ENCODE assay signal across 18 cellular contexts in the genomic region with DNA sequence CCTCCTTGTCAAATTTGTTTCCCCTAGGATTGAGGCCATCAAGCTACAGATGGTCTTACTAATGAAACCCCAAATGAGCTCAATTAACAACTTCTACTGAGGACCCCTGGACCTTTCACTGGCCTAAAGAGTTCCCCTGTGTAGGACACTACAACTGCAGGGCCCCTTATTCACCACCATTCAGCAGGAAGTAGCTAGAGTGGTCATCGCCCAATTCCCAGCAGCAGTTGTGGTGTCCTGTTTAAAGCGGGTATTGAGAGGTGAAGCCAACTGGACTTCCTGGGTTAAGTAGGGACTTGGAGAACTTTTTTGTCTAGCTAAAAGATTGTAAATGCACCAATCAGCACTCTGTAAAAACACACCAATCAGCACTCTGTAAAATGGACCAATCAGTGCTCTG.
"Had no signal": no experiment of that assay in that cellular context is flagged by ENCODE, and none has a peak within 500 bp of the region (broad histone marks: within the 10 kb centered on the region; RNA-seq: fewer than 3 reads in every experiment).

No MANE protein-coding gene starts in this region.

- H3K36me3 Mint-ChIP-seq: activated CD4-positive, alpha-beta memory T cell treated with anti-CD3 and anti-CD28 coated beads for 36 hours; memory B cell; stimulated activated naive B cell treated with anti-CD40 and anti-IgM and Interleukin-4, amounts not matched to agents 10 μg/mL and 1 μg/mL and 100 μg/mL, for 72 hours had no signal

- H3K27me3 Mint-ChIP-seq: memory B cell; naive B cell; stimulated activated naive B cell treated with anti-CD40 and anti-IgM and Interleukin-4, amounts not matched to agents 10 μg/mL and 1 μg/mL and 100 μg/mL, for 72 hours had no signal

- DNase-seq: activated CD4-positive, alpha-beta memory T cell treated with anti-CD3 and anti-CD28 coated beads for 36 hours; activated CD4-positive, CD25-positive, alpha-beta regulatory T cell treated with anti-CD3 and anti-CD28 coated beads, Interleukin-2, amount 50 U/mL, for 72 hours; activated effector memory CD4-positive, alpha-beta T cell treated with Interleukin-2 at 50 U/mL for 16 hours; activated T-cell treated with anti-CD3 and anti-CD28 coated beads, Interleukin-2, amount 50 U/mL, for 48 hours; cerebellar nuclear complex; cortex of kidney; gastrocnemius medialis; head of caudate nucleus; left ventricle myocardium superior; mucosa of descending colon; naive B cell; retina; stimulated activated naive B cell treated with anti-CD40 and anti-IgM and Interleukin-4, amounts not matched to agents 10 μg/mL and 1 μg/mL and 100 μg/mL, for 72 hours; tibial artery had no signal

- H3K4me3 Mint-ChIP-seq: activated CD4-positive, alpha-beta memory T cell treated with anti-CD3 and anti-CD28 coated beads for 36 hours; memory B cell; naive B cell; neural crest cell; stimulated activated naive B cell treated with anti-CD40 and anti-IgM and Interleukin-4, amounts not matched to agents 10 μg/mL and 1 μg/mL and 100 μg/mL, for 72 hours had no signal

- H3K4me1 Mint-ChIP-seq: memory B cell; neural crest cell; stimulated activated naive B cell treated with anti-CD40 and anti-IgM and Interleukin-4, amounts not matched to agents 10 μg/mL and 1 μg/mL and 100 μg/mL, for 72 hours had no signal

- H3K4me3 ChIP-seq: gastrocnemius medialis, mucosa of descending colon, tibial artery had no signal

- ATAC-seq: activated naive CD4-positive, alpha-beta T cell treated with anti-CD3 and anti-CD28 coated beads, Interleukin-2, amount 50 U/mL, for 72 hours; esophagus mucosa; gastrocnemius medialis; left ventricle myocardium superior; mucosa of descending colon; stimulated activated naive B cell treated with anti-CD40 and anti-IgM and Interleukin-4, amounts not matched to agents 10 μg/mL and 1 μg/mL and 100 μg/mL, for 72 hours had no signal
